Comparison of ENCODE assay signal across 8 cellular contexts in the genomic region with DNA sequence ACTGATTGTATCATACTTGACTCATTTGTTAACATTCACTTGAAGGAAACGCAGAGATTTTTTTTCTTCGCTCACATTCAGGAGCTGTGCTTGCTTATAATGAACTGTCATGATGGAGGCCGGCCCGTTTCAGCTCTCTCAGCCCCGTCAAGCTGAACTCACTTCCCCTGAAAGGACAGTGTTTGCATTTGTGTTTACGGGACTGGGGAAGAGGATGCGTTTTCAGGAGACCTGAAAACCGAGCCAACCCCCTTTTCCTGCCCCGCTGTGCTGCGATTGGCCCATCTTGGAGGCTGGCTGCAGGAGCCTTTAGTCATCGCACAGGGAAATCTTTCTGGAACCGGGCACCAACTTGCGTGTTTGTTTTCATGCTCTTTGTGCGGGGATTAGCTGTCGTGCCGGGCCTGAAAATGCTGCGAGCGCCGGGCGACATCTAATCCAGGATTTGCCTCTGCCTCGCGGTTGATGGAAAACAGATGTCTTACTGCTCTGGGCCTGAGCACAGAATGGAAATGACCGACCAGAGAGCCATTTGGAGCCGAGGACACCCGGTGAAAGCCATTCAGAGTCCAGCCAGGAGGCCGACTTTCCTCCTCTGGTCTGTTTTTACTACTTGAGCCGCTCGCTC. TPM values are rescaled to one million over a fixed set of nuclear protein-coding genes. Genes with fewer than 3 reads are reported as not detected.
DNase-seq lines count a peak whose midpoint lies in the region; ATAC-seq and TF ChIP-seq lines count a peak whose summit lies in the region.

No MANE protein-coding gene starts in this region.

- H3K27ac Mint-ChIP-seq in activated CD8-positive, alpha-beta T cell treated with anti-CD3 and anti-CD28 coated beads for 36 hours, result peak overlapping the region; percentile 36

- H4K20me1 ChIP-seq in Loucy (ENCODE audit: insufficient read depth, low read length, poor library complexity, severe bottlenecking), result no peaks in the 10 kb centered on the region

- no peak for TF ChIP-seq CTCF in Loucy (conservative IDR thresholded peaks at IDR 0.05; ENCODE audit: low read length)
- TF ChIP-seq CTCF in activated CD8-positive, alpha-beta T cell treated with anti-CD3 and anti-CD28 coated beads for 36 hours (IDR thresholded peaks at IDR 0.05), result no peak
- TF ChIP-seq CTCF in epithelial cell of proximal tubule (conservative IDR thresholded peaks at IDR 0.05; ENCODE audit: low read depth, low read length), result no peak

- peaks cover 8% of the 10 kb centered on the region for H3K9me3 Mint-ChIP-seq in activated CD8-positive, alpha-beta T cell treated with anti-CD3 and anti-CD28 coated beads for 36 hours

- H3K4me3 ChIP-seq in Loucy (ENCODE audit: low read length, poor library complexity, severe bottlenecking) (peak overlapping the region; percentile 72), epithelial cell of proximal tubule (ENCODE audit: low read depth, low read length) (peak overlapping the region; percentile 62), mesodermal cell (ENCODE audit: extremely low read depth, insufficient read depth, low read length, poor library complexity, severe bottlenecking) (peak overlapping the region; percentile 54)

- H3K4me1 ChIP-seq in Loucy (ENCODE audit: insufficient read depth, low read length, poor library complexity, severe bottlenecking) (peaks cover 36% of the 10 kb centered on the region), mesodermal cell (ENCODE audit: control insufficient read depth, insufficient read depth, low read length, poor library complexity, severe bottlenecking) (peaks cover 4% of the 10 kb centered on the region)

- CTCF ChIA-PET in activated CD8-positive, alpha-beta T cell treated with anti-CD3 and anti-CD28 coated beads for 36 hours (lab: Charles Lee), result interaction anchor here (1.0 to 2.9 kb wide), 3 partner anchors 79 to 421 kb away, joined by 4 to 9 read pairs (median 9); no protein-coding TSS in a partner anchor

- ATAC-seq in GM21723 (IDR thresholded peaks at IDR 0.05; ENCODE audit: unreplicated experiment), result peak; percentile 34
- peak; percentile 75 for ATAC-seq in activated CD8-positive, alpha-beta T cell treated with anti-CD3 and anti-CD28 coated beads for 36 hours

- H2AFZ ChIP-seq in Loucy (ENCODE audit: low read length), result peak overlapping the region; percentile 72

- DNase-seq in EL (peak; percentile 85), epithelial cell of proximal tubule (ENCODE audit: low read depth) (no peak), superior temporal gyrus (ENCODE audit: extremely low spot score) (peak; percentile 68), KBM-7 (no peak)
- peak; percentile 52 for DNase-seq in activated CD8-positive, alpha-beta T cell treated with anti-CD3 and anti-CD28 coated beads for 36 hours

- H3K36me3 Mint-ChIP-seq in activated CD8-positive, alpha-beta T cell treated with anti-CD3 and anti-CD28 coated beads for 36 hours (ENCODE audit: low read depth), result peaks cover 11% of the 10 kb centered on the region

- H3K36me3 ChIP-seq in Loucy (ENCODE audit: insufficient read depth, low read length), result no peaks in the 10 kb centered on the region
- H3K36me3 ChIP-seq in mesodermal cell (ENCODE audit: control insufficient read depth, insufficient read depth, low read length), result no peaks in the 10 kb centered on the region

- peak overlapping the region; percentile 73 for H3K4me3 Mint-ChIP-seq in activated CD8-positive, alpha-beta T cell treated with anti-CD3 and anti-CD28 coated beads for 36 hours

- peak overlapping the region; percentile 82 for H3K4me2 ChIP-seq in Loucy (ENCODE audit: low read depth, low read length, poor library complexity, severe bottlenecking)

- H3K27ac ChIP-seq in mesodermal cell (ENCODE audit: low read depth, low read length, severe bottlenecking), result peak overlapping the region; percentile 96

- H3K9ac ChIP-seq in Loucy (ENCODE audit: low read depth, low read length, poor library complexity, severe bottlenecking), result peak overlapping the region; percentile 67

- peaks cover 33% of the 10 kb centered on the region for H3K27me3 Mint-ChIP-seq in activated CD8-positive, alpha-beta T cell treated with anti-CD3 and anti-CD28 coated beads for 36 hours

- peaks cover 11% of the 10 kb centered on the region; the same call in 1 of the 2 replicates for H3F3A ChIP-seq in Loucy (ENCODE audit: low read depth)

- H3K79me2 ChIP-seq in Loucy (ENCODE audit: insufficient read depth, low read length), result no peaks in the 10 kb centered on the region

- H3K27me3 ChIP-seq in Loucy (ENCODE audit: insufficient read depth, low read length, poor library complexity, severe bottlenecking), result no peaks in the 10 kb centered on the region

- H3K9me3 ChIP-seq in Loucy (ENCODE audit: insufficient read depth, low read depth, low read length) (0 out of 2 replicates have a peak, but pooled peaks cover 7% of the 10 kb centered on the region), mesodermal cell (ENCODE audit: control insufficient read depth, low read length) (peaks cover 9% of the 10 kb centered on the region)

- in situ Hi-C loops in KBM-7 (cut with MboI; ENCODE audit: low pct_unique_long_range_greater_than_20kb, low sequenced_read_pairs), result no loop called here

- no peaks in the 10 kb centered on the region for H3K9me2 ChIP-seq in Loucy (replicated peaks; ENCODE audit: low read depth, low read length)

- peaks cover 30% of the 10 kb centered on the region for H3K4me1 Mint-ChIP-seq in activated CD8-positive, alpha-beta T cell treated with anti-CD3 and anti-CD28 coated beads for 36 hours (ENCODE audit: low read depth)

- POLR2A ChIA-PET in activated CD8-positive, alpha-beta T cell treated with anti-CD3 and anti-CD28 coated beads for 36 hours (lab: Charles Lee), result interaction anchor here (1.3 kb wide), 1 partner anchor 27 kb away, joined by 6 read pairs; no protein-coding TSS in a partner anchor

- intact Hi-C loops in activated CD8-positive, alpha-beta T cell treated with anti-CD3 and anti-CD28 coated beads for 36 hours (cut with micrococcal nuclease), result no loop called here

- WGBS in mesodermal cell (ENCODE audit: insufficient coverage in 2 of 2), 2 experiments, result 1 to 2% methylated on average over 21 to 25 of the region's 28 CpGs

RNA-seq across cellular contexts. Expression of gene TRIM2, which starts 18.0 kb away (rescaled TPM):
- 1 to 10 TPM in 1 of 2 experiments, under 1 TPM in 1; 0.63 to 1.4 TPM for total RNA-seq in activated CD8-positive, alpha-beta T cell treated with anti-CD3 and anti-CD28 coated beads for 36 hours
- 38.2 and 40.8 TPM in 2 replicates for total RNA-seq in epithelial cell of proximal tubule
- polyA plus RNA-seq in mesodermal cell (2013, experiment 1 of 2), result 24.0 TPM
- 22.8 TPM for polyA plus RNA-seq in mesodermal cell (2013, experiment 2 of 2)

Comparison
In these comparisons a context has a peak if more than half of its experiments do, and no peak if none do; other contexts are left out.
1. DNase-seq: peak in EL (single experiment), activated CD8-positive, alpha-beta T cell treated with anti-CD3 and anti-CD28 coated beads for 36 hours (single experiment) and superior temporal gyrus (single experiment); none in epithelial cell of proximal tubule (single experiment) and KBM-7 (single experiment).
2. RNA of gene TRIM2, which starts 18.0 kb away (total RNA-seq): 38.2 to 40.8 TPM in epithelial cell of proximal tubule; 0.63 to 1.4 TPM in activated CD8-positive, alpha-beta T cell treated with anti-CD3 and anti-CD28 coated beads for 36 hours; every median in the first group is over 10 times any median in the second.
3. Peak in every context shown above with its lines, with median percentiles within 50 percentile points of each other: H3K4me3 ChIP-seq.